8 cellular contexts compared by ENCODE assay signal in the genomic region with DNA sequence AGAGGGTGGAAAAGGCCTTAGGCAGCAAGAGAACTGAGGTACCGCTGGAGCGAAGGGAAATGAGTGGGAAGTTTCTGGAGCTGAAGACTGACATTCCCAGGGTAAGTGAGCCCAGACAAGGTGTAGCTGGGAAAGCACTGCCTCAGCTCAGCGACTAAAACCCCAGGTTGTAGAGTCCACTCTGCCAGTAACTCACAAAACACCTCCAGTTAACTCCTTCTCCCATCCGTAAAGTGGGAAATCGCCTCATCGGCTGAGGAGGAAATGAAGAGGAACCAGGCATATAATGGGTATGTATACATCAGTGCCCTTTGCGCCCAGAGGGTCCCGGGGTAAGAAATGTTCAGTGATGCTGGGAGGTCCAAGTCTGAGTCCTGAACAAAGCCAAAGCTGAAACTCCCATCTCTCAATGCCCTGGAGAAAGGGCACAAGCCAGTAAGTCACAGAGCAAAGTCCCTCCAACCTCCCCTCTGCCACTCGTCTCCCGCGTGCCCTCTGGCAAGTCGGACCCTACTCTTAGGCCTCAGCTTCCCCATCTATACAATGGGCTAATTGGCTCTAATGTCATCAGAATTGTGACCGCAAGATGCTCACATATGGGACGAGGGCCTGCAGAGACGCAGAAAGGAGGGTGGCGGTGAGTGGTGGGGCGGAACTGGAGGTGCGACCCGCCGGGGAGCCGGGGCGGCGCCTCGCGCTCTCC. TPM values are rescaled to one million over a fixed set of nuclear protein-coding genes. Genes with fewer than 3 reads are reported as not detected.
A peak's percentile ranks its signal among the peaks of the same experiment; 100 is the strongest.
DNase-seq lines count a peak whose midpoint lies in the region; ATAC-seq and TF ChIP-seq lines count a peak whose summit lies in the region.

No MANE protein-coding gene starts in this region.

- H3K27me3 Mint-ChIP-seq in neural crest cell (ENCODE audit: low read depth), result no peaks in the 10 kb centered on the region

- H3K27ac ChIP-seq in effector memory CD4-positive, alpha-beta T cell (ENCODE audit: insufficient read depth, low read length, poor library complexity, severe bottlenecking), result peak overlapping the region; percentile 74

- peaks cover 28% of the 10 kb centered on the region for H3K4me1 Mint-ChIP-seq in neural crest cell

- H3K4me3 Mint-ChIP-seq in neural crest cell, result peak overlapping the region; percentile 90

- peak; percentile 50 for TF ChIP-seq POLR2A in GM18526 (IDR thresholded peaks at IDR 0.05; ENCODE audit: extremely low read depth, insufficient read length)

- peaks cover 5% of the 10 kb centered on the region for H3K4me1 ChIP-seq in NT2/D1 (ENCODE audit: insufficient read depth, insufficient read length)
- H3K4me1 ChIP-seq in effector memory CD4-positive, alpha-beta T cell (ENCODE audit: control insufficient read depth, insufficient read depth, low read length, poor library complexity, severe bottlenecking), result peaks cover 5% of the 10 kb centered on the region

- H3K9ac ChIP-seq in NT2/D1 (ENCODE audit: insufficient read length, low read depth), result peak overlapping the region; percentile 74

- H3K36me3 Mint-ChIP-seq in neural crest cell (ENCODE audit: low read depth), result peaks cover 10% of the 10 kb centered on the region

- TF ChIP-seq CTCF in neural crest cell (conservative IDR thresholded peaks at IDR 0.05), result no peak

- DNase-seq in NT2/D1 (ENCODE audit: low read depth, low spot score), result no peak
- no peak for DNase-seq in effector memory CD4-positive, alpha-beta T cell
- no peak for DNase-seq in neural crest cell (ENCODE audit: low read depth, low spot score)
- DNase-seq in NCI-H1436 (lab: John Stamatoyannopoulos, UW), result no peak
- no peak for DNase-seq in NCI-H187 treated with DMSO at 0.1 percent for 48 hours (lab: John Stamatoyannopoulos, UW)
- no peak for DNase-seq in iPS-NIHi11 (ENCODE audit: low spot score)

- peaks cover 4% of the 10 kb centered on the region for H3K9me3 Mint-ChIP-seq in neural crest cell

- ATAC-seq in GM21825 (IDR thresholded peaks at IDR 0.05; ENCODE audit: unreplicated experiment), result no peak

- H3K9me3 ChIP-seq in NT2/D1 (ENCODE audit: insufficient read depth, low read length), result no peaks in the 10 kb centered on the region
- H3K9me3 ChIP-seq in effector memory CD4-positive, alpha-beta T cell (ENCODE audit: control insufficient read depth, low read length), result no peaks in the 10 kb centered on the region

- H3K4me3 ChIP-seq in NT2/D1 (ENCODE audit: insufficient read length, low read depth), result peak overlapping the region; percentile 89
- peak overlapping the region; percentile 44 for H3K4me3 ChIP-seq in effector memory CD4-positive, alpha-beta T cell (ENCODE audit: insufficient read depth, low read depth, low read length, poor library complexity, severe bottlenecking)

- no peaks in the 10 kb centered on the region for H3K27me3 ChIP-seq in NT2/D1 (ENCODE audit: insufficient read depth, insufficient read length)
- no peaks in the 10 kb centered on the region for H3K27me3 ChIP-seq in effector memory CD4-positive, alpha-beta T cell (replicated peaks; ENCODE audit: control insufficient read depth, insufficient read depth, low read length, poor library complexity, severe bottlenecking)

- H3K36me3 ChIP-seq in NT2/D1 (ENCODE audit: insufficient read depth, insufficient read length, low read length), result peaks cover 5% of the 10 kb centered on the region
- no peaks in the 10 kb centered on the region for H3K36me3 ChIP-seq in effector memory CD4-positive, alpha-beta T cell (ENCODE audit: control insufficient read depth, insufficient read depth, low read length)

- H3K27ac Mint-ChIP-seq in neural crest cell (ENCODE audit: unreplicated experiment), result no peak overlapping the region

RNA-seq across cellular contexts. Expression of gene VPS37C, which starts 0.6 kb away (rescaled TPM):
- total RNA-seq in neural crest cell, result 25.8 and 26.0 TPM in 2 replicates

RNA-seq across cellular contexts. Expression of gene PGA3, which starts 42.7 kb away (rescaled TPM):
- total RNA-seq in neural crest cell, result not detected in 2 replicates

RNA-seq across cellular contexts. Expression of gene CD5, which starts 58.3 kb away (rescaled TPM):
- total RNA-seq in neural crest cell, result not detected in 2 replicates
